1 cellular context compared by ENCODE assay signal in genomic region chr21:43697758-43698643, GRCh38.
TF ChIP-seq lines count a peak whose summit lies in the region.

No MANE protein-coding gene starts in this region.

TF ChIP-seq in K562, 482 proteins besides CTCF, POLR2A, EP300 and RAD21 (continued from another document):
- TF ChIP-seq, protein P1, sequence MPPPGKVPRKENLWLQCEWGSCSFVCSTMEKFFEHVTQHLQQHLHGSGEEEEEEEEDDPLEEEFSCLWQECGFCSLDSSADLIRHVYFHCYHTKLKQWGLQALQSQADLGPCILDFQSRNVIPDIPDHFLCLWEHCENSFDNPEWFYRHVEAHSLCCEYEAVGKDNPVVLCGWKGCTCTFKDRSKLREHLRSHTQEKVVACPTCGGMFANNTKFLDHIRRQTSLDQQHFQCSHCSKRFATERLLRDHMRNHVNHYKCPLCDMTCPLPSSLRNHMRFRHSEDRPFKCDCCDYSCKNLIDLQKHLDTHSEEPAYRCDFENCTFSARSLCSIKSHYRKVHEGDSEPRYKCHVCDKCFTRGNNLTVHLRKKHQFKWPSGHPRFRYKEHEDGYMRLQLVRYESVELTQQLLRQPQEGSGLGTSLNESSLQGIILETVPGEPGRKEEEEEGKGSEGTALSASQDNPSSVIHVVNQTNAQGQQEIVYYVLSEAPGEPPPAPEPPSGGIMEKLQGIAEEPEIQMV (tag; conservative IDR thresholded peaks at IDR 0.05; ENCODE audit: low read depth): 0 out of 2 replicates have a peak, but pooled peaks have one; percentile 37
- TF ChIP-seq CBFA2T2 (conservative IDR thresholded peaks at IDR 0.05): no peak
- TF ChIP-seq NR2F6 (CRISPR knock-in tag; IDR thresholded peaks at IDR 0.05): no peak
- TF ChIP-seq SRSF1 (IDR thresholded peaks at IDR 0.05; ENCODE audit: low read depth, low read length): no peak
- TF ChIP-seq MECOM (CRISPR knock-in tag; IDR thresholded peaks at IDR 0.05): 0 out of 2 replicates have a peak, but pooled peaks have one; percentile 11
- TF ChIP-seq FOSL1 (tag; conservative IDR thresholded peaks at IDR 0.05): 0 out of 2 replicates have a peak, but pooled peaks have one; percentile 6
- no peak for TF ChIP-seq FOXA1 (IDR thresholded peaks at IDR 0.05; ENCODE audit: borderline replicate concordance)
- TF ChIP-seq ZNF384 (IDR thresholded peaks at IDR 0.05; ENCODE audit: low read depth, low read length): peak; percentile 11; the same call in 1 of the 2 replicates
- TF ChIP-seq BACH1 (tag; IDR thresholded peaks at IDR 0.05): no peak
- TF ChIP-seq NR4A1 (CRISPR knock-in tag; IDR thresholded peaks at IDR 0.05): no peak
- 0 out of 2 replicates have a peak, but pooled peaks have one; percentile 56 for TF ChIP-seq NR4A1 (tag; IDR thresholded peaks at IDR 0.05)
- 0 out of 2 replicates have a peak, but pooled peaks have one; percentile 27 for TF ChIP-seq SMAD4 (CRISPR knock-in tag; conservative IDR thresholded peaks at IDR 0.05)
- TF ChIP-seq ATF3 (IDR thresholded peaks at IDR 0.05): peak; percentile 37
- no peak for TF ChIP-seq ATF3 (CRISPR knock-in tag; conservative IDR thresholded peaks at IDR 0.05)
- TF ChIP-seq LEF1 (IDR thresholded peaks at IDR 0.05): peak; percentile 70; the same call in 1 of the 2 replicates
- TF ChIP-seq, protein P2, sequence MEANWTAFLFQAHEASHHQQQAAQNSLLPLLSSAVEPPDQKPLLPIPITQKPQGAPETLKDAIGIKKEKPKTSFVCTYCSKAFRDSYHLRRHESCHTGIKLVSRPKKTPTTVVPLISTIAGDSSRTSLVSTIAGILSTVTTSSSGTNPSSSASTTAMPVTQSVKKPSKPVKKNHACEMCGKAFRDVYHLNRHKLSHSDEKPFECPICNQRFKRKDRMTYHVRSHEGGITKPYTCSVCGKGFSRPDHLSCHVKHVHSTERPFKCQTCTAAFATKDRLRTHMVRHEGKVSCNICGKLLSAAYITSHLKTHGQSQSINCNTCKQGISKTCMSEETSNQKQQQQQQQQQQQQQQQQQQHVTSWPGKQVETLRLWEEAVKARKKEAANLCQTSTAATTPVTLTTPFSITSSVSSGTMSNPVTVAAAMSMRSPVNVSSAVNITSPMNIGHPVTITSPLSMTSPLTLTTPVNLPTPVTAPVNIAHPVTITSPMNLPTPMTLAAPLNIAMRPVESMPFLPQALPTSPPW (CRISPR knock-in tag; IDR thresholded peaks at IDR 0.05): no peak
- TF ChIP-seq ZFX (CRISPR knock-in tag; IDR thresholded peaks at IDR 0.05): peak; percentile 23; the same call in 1 of the 2 replicates
- TF ChIP-seq ZNF583 (CRISPR knock-in tag; IDR thresholded peaks at IDR 0.05): 0 out of 2 replicates have a peak, but pooled peaks have one; percentile 20
- 0 out of 2 replicates have a peak, but pooled peaks have one; percentile 31 for TF ChIP-seq ZBTB17 (CRISPR knock-in tag; IDR thresholded peaks at IDR 0.05)
- peak; percentile 77; the same call in 1 of the 2 replicates for TF ChIP-seq ZNF12 (CRISPR knock-in tag; IDR thresholded peaks at IDR 0.05)
- TF ChIP-seq, protein P3, sequence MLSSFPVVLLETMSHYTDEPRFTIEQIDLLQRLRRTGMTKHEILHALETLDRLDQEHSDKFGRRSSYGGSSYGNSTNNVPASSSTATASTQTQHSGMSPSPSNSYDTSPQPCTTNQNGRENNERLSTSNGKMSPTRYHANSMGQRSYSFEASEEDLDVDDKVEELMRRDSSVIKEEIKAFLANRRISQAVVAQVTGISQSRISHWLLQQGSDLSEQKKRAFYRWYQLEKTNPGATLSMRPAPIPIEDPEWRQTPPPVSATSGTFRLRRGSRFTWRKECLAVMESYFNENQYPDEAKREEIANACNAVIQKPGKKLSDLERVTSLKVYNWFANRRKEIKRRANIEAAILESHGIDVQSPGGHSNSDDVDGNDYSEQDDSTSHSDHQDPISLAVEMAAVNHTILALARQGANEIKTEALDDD (IDR thresholded peaks at IDR 0.05): no peak
- TF ChIP-seq POLR3G (IDR thresholded peaks at IDR 0.05; ENCODE audit: extremely low read depth, insufficient read length, insufficient replicate concordance): no peak
- TF ChIP-seq HSF4 (CRISPR knock-in tag; IDR thresholded peaks at IDR 0.05; ENCODE audit: borderline replicate concordance): peak; percentile 69; the same call in 1 of the 2 replicates
